In genomic region chr15:51731549-51732267, GRCh38 we compare ENCODE assay signal across 8 cellular contexts. TPM values are rescaled to one million over a fixed set of nuclear protein-coding genes. Genes with fewer than 3 reads are reported as not detected.
DNase-seq lines count a peak whose midpoint lies in the region; ATAC-seq and TF ChIP-seq lines count a peak whose summit lies in the region.

No MANE protein-coding gene starts in this region.

- no peak for TF ChIP-seq CTCF in GM12864 (IDR thresholded peaks at IDR 0.05; ENCODE audit: low read depth, low read length, missing control alignments)
- TF ChIP-seq CTCF in activated CD8-positive, alpha-beta T cell treated with anti-CD3 and anti-CD28 coated beads for 36 hours (IDR thresholded peaks at IDR 0.05) = no peak
- TF ChIP-seq CTCF in smooth muscle cell (IDR thresholded peaks at IDR 0.05; ENCODE audit: borderline replicate concordance, insufficient read depth, poor library complexity, severe bottlenecking) = no peak

- CTCF ChIA-PET in activated CD8-positive, alpha-beta T cell treated with anti-CD3 and anti-CD28 coated beads for 36 hours (lab: Charles Lee) = interaction anchor here (0.8 to 9.0 kb wide), 9 partner anchors 10 to 156 kb away, joined by 3 to 92 read pairs (median 3); no protein-coding TSS in a partner anchor

- H3K4me3 Mint-ChIP-seq in IgD-negative memory B cell = peak overlapping the region; percentile 82 to 92 (median 86)
- H3K4me3 Mint-ChIP-seq in activated CD8-positive, alpha-beta T cell treated with anti-CD3 and anti-CD28 coated beads for 36 hours = peak overlapping the region; percentile 69

- H3K36me3 ChIP-seq in smooth muscle cell (ENCODE audit: low read depth) = no peaks in the 10 kb centered on the region

- H4K20me1 ChIP-seq in smooth muscle cell (ENCODE audit: low read depth) = no peaks in the 10 kb centered on the region

- H3K4me3 ChIP-seq in GM12864 (ENCODE audit: low read depth, low read length) = peak overlapping the region; percentile 30
- peak overlapping the region; percentile 20 for H3K4me3 ChIP-seq in smooth muscle cell

- H3K9me3 ChIP-seq in smooth muscle cell (replicated peaks; ENCODE audit: low read depth) = no peaks in the 10 kb centered on the region

- H3K27ac Mint-ChIP-seq in IgD-negative memory B cell = peak overlapping the region; percentile 94 to 98 (median 96)
- H3K27ac Mint-ChIP-seq in activated CD8-positive, alpha-beta T cell treated with anti-CD3 and anti-CD28 coated beads for 36 hours = peak overlapping the region; percentile 89

- peak overlapping the region; percentile 26 for H3K9ac ChIP-seq in smooth muscle cell (ENCODE audit: low read depth)

- peak overlapping the region; percentile 34 for H2AFZ ChIP-seq in smooth muscle cell (ENCODE audit: low read depth)

- peaks cover 7% of the 10 kb centered on the region for H3K4me1 ChIP-seq in smooth muscle cell (ENCODE audit: low read depth)

- WGBS in smooth muscle cell (ENCODE audit: low lambda C conversion rate) = 48% methylated on average over 5 of the region's 5 CpGs

- peak overlapping the region; percentile 58 for H3K27ac ChIP-seq in smooth muscle cell (ENCODE audit: low read depth)

- peaks cover 6% of the 10 kb centered on the region for H3K36me3 Mint-ChIP-seq in IgD-negative memory B cell
- H3K36me3 Mint-ChIP-seq in activated CD8-positive, alpha-beta T cell treated with anti-CD3 and anti-CD28 coated beads for 36 hours (ENCODE audit: low read depth) = peaks cover 18% of the 10 kb centered on the region

- peak; percentile 85 for DNase-seq in GM12864 (ENCODE audit: low read depth)
- peak; percentile 46 for DNase-seq in activated CD8-positive, alpha-beta T cell treated with anti-CD3 and anti-CD28 coated beads for 36 hours
- DNase-seq in glomerular visceral epithelial cell (ENCODE audit: extremely low spot score) = peak; percentile 56
- DNase-seq in smooth muscle cell (lab: John Stamatoyannopoulos, UW; ENCODE audit: unreplicated experiment) = no peak
- no peak for DNase-seq in cerebellum (ENCODE audit: low spot score)
- DNase-seq in NCI-H2196 (lab: John Stamatoyannopoulos, UW; ENCODE audit: unreplicated experiment) = no peak

- peak; percentile 56 for ATAC-seq in GM21515 (IDR thresholded peaks at IDR 0.05; ENCODE audit: unreplicated experiment)
- peak; percentile 37 for ATAC-seq in activated CD8-positive, alpha-beta T cell treated with anti-CD3 and anti-CD28 coated beads for 36 hours

- POLR2A ChIA-PET in activated CD8-positive, alpha-beta T cell treated with anti-CD3 and anti-CD28 coated beads for 36 hours (lab: Charles Lee) = interaction anchor here (0.6 to 1.9 kb wide), 2 partner anchors 10 to 109 kb away, joined by 3 to 4 read pairs; partner anchors contain the start of gene DMXL2

- H3K27me3 Mint-ChIP-seq in IgD-negative memory B cell = peaks cover 4% of the 10 kb centered on the region
- no peaks in the 10 kb centered on the region for H3K27me3 Mint-ChIP-seq in activated CD8-positive, alpha-beta T cell treated with anti-CD3 and anti-CD28 coated beads for 36 hours

- H3K9me3 Mint-ChIP-seq in IgD-negative memory B cell = no peaks in the 10 kb centered on the region
- H3K9me3 Mint-ChIP-seq in activated CD8-positive, alpha-beta T cell treated with anti-CD3 and anti-CD28 coated beads for 36 hours = peaks cover 2% of the 10 kb centered on the region

- peak overlapping the region; percentile 78 for H3K4me2 ChIP-seq in smooth muscle cell

- H3F3A ChIP-seq in smooth muscle cell (ENCODE audit: low read depth) = peaks cover 22% of the 10 kb centered on the region

- intact Hi-C loops in activated CD8-positive, alpha-beta T cell treated with anti-CD3 and anti-CD28 coated beads for 36 hours (cut with micrococcal nuclease) = loop anchor here (5.0 kb wide), 1 partner anchor 44 kb away; no protein-coding TSS in a partner anchor

- no peaks in the 10 kb centered on the region for H3K79me2 ChIP-seq in smooth muscle cell (ENCODE audit: low read depth)

- H3K4me1 Mint-ChIP-seq in IgD-negative memory B cell = peaks cover 66 to 82% (median 71%) of the 10 kb centered on the region in 3 donors
- H3K4me1 Mint-ChIP-seq in activated CD8-positive, alpha-beta T cell treated with anti-CD3 and anti-CD28 coated beads for 36 hours (ENCODE audit: low read depth) = peaks cover 82% of the 10 kb centered on the region

- no peaks in the 10 kb centered on the region for H3K27me3 ChIP-seq in smooth muscle cell (ENCODE audit: low read depth)

RNA-seq across cellular contexts. Expression of gene LYSMD2, which starts 5.7 kb away (rescaled TPM):
- polyA plus RNA-seq in IgD-negative memory B cell = 66.6 TPM
- 10 to 100 TPM; 18.5 to 19.0 TPM for total RNA-seq in activated CD8-positive, alpha-beta T cell treated with anti-CD3 and anti-CD28 coated beads for 36 hours
- 2.7 and 3.6 TPM in 2 replicates for total RNA-seq in smooth muscle cell
- polyA plus RNA-seq in smooth muscle cell = 1.1 and 2.6 TPM in 2 replicates
- total RNA-seq in cerebellum = 8.1 TPM

RNA-seq across cellular contexts. Expression of gene TMOD2, which starts 19.7 kb away (rescaled TPM):
- 6.4 TPM for polyA plus RNA-seq in IgD-negative memory B cell
- total RNA-seq in activated CD8-positive, alpha-beta T cell treated with anti-CD3 and anti-CD28 coated beads for 36 hours = 1 to 10 TPM; 4.8 to 7.0 TPM
- 4.2 and 7.8 TPM in 2 replicates for total RNA-seq in smooth muscle cell
- 1.5 and 1.7 TPM in 2 replicates for polyA plus RNA-seq in smooth muscle cell
- total RNA-seq in cerebellum = 105 TPM

RNA-seq across cellular contexts. Expression of gene SCG3, which starts 50.4 kb away (rescaled TPM):
- not detected for polyA plus RNA-seq in IgD-negative memory B cell
- not detected for total RNA-seq in activated CD8-positive, alpha-beta T cell treated with anti-CD3 and anti-CD28 coated beads for 36 hours
- total RNA-seq in smooth muscle cell = not detected in 2 replicates
- polyA plus RNA-seq in smooth muscle cell = not detected in 2 replicates
- 48.5 TPM for total RNA-seq in cerebellum

Comparison
In these comparisons a context has a peak if more than half of its experiments do, and no peak if none do; other contexts are left out.
1. DNase-seq: peak in GM12864 (single experiment), activated CD8-positive, alpha-beta T cell treated with anti-CD3 and anti-CD28 coated beads for 36 hours (single experiment) and glomerular visceral epithelial cell (single experiment); none in smooth muscle cell (single experiment), cerebellum (single experiment) and NCI-H2196 (single experiment).
2. RNA of gene TMOD2, which starts 19.7 kb away (total RNA-seq): 105 TPM in cerebellum (single experiment); 4.8 to 7.0 TPM in activated CD8-positive, alpha-beta T cell treated with anti-CD3 and anti-CD28 coated beads for 36 hours and 4.2 to 7.8 TPM in smooth muscle cell; every median in the first group is over 10 times any median in the second.
3. RNA of gene SCG3, which starts 50.4 kb away (total RNA-seq): 48.5 TPM in cerebellum (single experiment); not detected in activated CD8-positive, alpha-beta T cell treated with anti-CD3 and anti-CD28 coated beads for 36 hours and not detected in smooth muscle cell; every median in the first group is over 10 times any median in the second.